31 cellular contexts compared by ENCODE assay signal in the genomic region with DNA sequence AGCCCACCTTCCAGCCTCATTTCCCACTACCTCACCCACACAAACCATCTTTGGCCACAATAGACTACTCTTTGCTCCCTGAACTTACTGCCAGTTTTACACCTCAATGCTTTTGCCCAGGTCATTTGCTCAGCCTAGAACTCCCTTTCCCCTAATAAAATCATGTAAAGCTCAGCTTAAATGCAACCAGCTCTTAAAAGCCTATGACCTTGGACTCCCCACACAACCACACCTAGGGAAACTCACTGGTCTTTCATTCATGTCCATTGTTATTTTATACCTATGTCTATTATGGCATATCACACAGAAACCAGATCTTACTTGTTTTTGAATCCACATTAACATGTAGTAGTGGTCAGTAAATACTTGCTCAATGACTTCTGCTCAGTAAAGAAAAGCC. TPM values are rescaled to one million over a fixed set of nuclear protein-coding genes. Genes with fewer than 3 reads are reported as not detected.
"Had no signal": no experiment of that assay in that cellular context is flagged by ENCODE, and none has a peak within 500 bp of the region (broad histone marks: within the 10 kb centered on the region; RNA-seq: fewer than 3 reads in every experiment).

No MANE protein-coding gene starts in this region.

- H3K9me3 ChIP-seq: colonic mucosa, esophagus squamous epithelium, right atrium auricular region, stomach, thyroid gland, vagina had no signal

- H3K27me3 ChIP-seq: colonic mucosa, esophagus squamous epithelium, neural progenitor cell, right atrium auricular region, stomach, thyroid gland, vagina had no signal

- H3K79me2 ChIP-seq: parathyroid adenoma had no signal

- H3K4me3 Mint-ChIP-seq: dendritic cell treated with granulocyte-macrophage colony-stimulating factor and Interleukin-4, amounts not matched to agents 40 ng/mL and 50 ng/mL, for 4 days; endodermal cell; immature natural killer cell; mesothelial cell of epicardium; naive thymus-derived CD4-positive, alpha-beta T cell; nephron; neural progenitor cell; stimulated activated effector memory CD8-positive, alpha-beta T cell treated with anti-CD3 and anti-CD28 coated beads, Interleukin-12 subunit alpha, Interleukin-12 subunit beta, amount 100 ng/mL, for 72 hours had no signal

- H3K36me3 Mint-ChIP-seq: immature natural killer cell; mesothelial cell of epicardium; naive thymus-derived CD4-positive, alpha-beta T cell; neural progenitor cell; stimulated activated effector memory CD8-positive, alpha-beta T cell treated with anti-CD3 and anti-CD28 coated beads, Interleukin-12 subunit alpha, Interleukin-12 subunit beta, amount 100 ng/mL, for 72 hours had no signal

- H3K4me1 Mint-ChIP-seq: endodermal cell, immature natural killer cell, mesothelial cell of epicardium, neural progenitor cell had no signal

- ATAC-seq: left lobe of liver; naive thymus-derived CD4-positive, alpha-beta T cell; sciatic nerve; stimulated activated effector memory CD8-positive, alpha-beta T cell treated with anti-CD3 and anti-CD28 coated beads, Interleukin-12 subunit alpha, Interleukin-12 subunit beta, amount 100 ng/mL, for 72 hours had no signal

- DNase-seq: colonic mucosa; effector CD8-positive, alpha-beta T cell; endodermal cell; esophagus squamous epithelium; hypothalamus; immature natural killer cell; islet precursor cell; mesenchymal stem cell; naive thymus-derived CD4-positive, alpha-beta T cell; stimulated activated CD4-positive, alpha-beta T cell treated with anti-CD3 and anti-CD28 coated beads, Interleukin-2, amount 100 ng/mL, for 24 hours; stimulated activated CD4-positive, alpha-beta T cell treated with anti-CD3 and anti-CD28 coated beads, Interleukin-4, amount 100 ng/mL, for 24 hours; stimulated activated naive CD4-positive, alpha-beta T cell treated with Interleukin-2 at 50 U/mL for 16 hours; stomach; thyroid gland; trophoblast cell had no signal

- H3K9me3 Mint-ChIP-seq: dendritic cell treated with granulocyte-macrophage colony-stimulating factor and Interleukin-4, amounts not matched to agents 40 ng/mL and 50 ng/mL, for 4 days; endodermal cell; neural progenitor cell; stimulated activated effector memory CD8-positive, alpha-beta T cell treated with anti-CD3 and anti-CD28 coated beads, Interleukin-12 subunit alpha, Interleukin-12 subunit beta, amount 100 ng/mL, for 72 hours had no signal

- H2AFZ ChIP-seq: neural progenitor cell, parathyroid adenoma had no signal

- H3K27ac ChIP-seq: colonic mucosa, neural progenitor cell, parathyroid adenoma, right atrium auricular region, stomach, thyroid gland, vagina had no signal

- H3K4me1 ChIP-seq: colonic mucosa, neural progenitor cell, parathyroid adenoma, right atrium auricular region, stomach, vagina had no signal

- H3K4me3 ChIP-seq: colonic mucosa, esophagus squamous epithelium, lung, neural progenitor cell, right atrium auricular region, stomach, thyroid gland, vagina had no signal

- H3K9ac ChIP-seq: neural progenitor cell, parathyroid adenoma had no signal

- H3K36me3 ChIP-seq: colonic mucosa, esophagus squamous epithelium, neural progenitor cell, right atrium auricular region, stomach, thyroid gland, vagina had no signal

- H3K4me2 ChIP-seq: neural progenitor cell had no signal

- H3K27ac Mint-ChIP-seq: dendritic cell treated with granulocyte-macrophage colony-stimulating factor and Interleukin-4, amounts not matched to agents 40 ng/mL and 50 ng/mL, for 4 days; endodermal cell; immature natural killer cell; mesothelial cell of epicardium; nephron; neural progenitor cell; stimulated activated effector memory CD8-positive, alpha-beta T cell treated with anti-CD3 and anti-CD28 coated beads, Interleukin-12 subunit alpha, Interleukin-12 subunit beta, amount 100 ng/mL, for 72 hours had no signal

- H3K27me3 Mint-ChIP-seq: dendritic cell treated with granulocyte-macrophage colony-stimulating factor and Interleukin-4, amounts not matched to agents 40 ng/mL and 50 ng/mL, for 4 days; progenitor cell of endocrine pancreas had no signal

RNA-seq across cellular contexts. Expression of gene XDH, which starts 14.5 kb away (rescaled TPM):
- total RNA-seq: frontal cortex, right atrium auricular region, skeletal muscle tissue, subcutaneous adipose tissue, temporal lobe had no signal
